13 cellular contexts compared by ENCODE assay signal in genomic region chr4:55012363-55013255, GRCh38.
"Had no signal": no experiment of that assay in that cellular context is flagged by ENCODE, and none has a peak within 500 bp of the region (broad histone marks: within the 10 kb centered on the region; RNA-seq: fewer than 3 reads in every experiment).

No MANE protein-coding gene starts in this region.

- H3K36me3 Mint-ChIP-seq: activated naive CD8-positive, alpha-beta T cell treated with anti-CD3 and anti-CD28 coated beads, Interleukin-2, amount 10 ng/mL, durations not matched to agents 7 days and 5 days; stimulated activated effector memory CD8-positive, alpha-beta T cell treated with anti-CD3 and anti-CD28 coated beads, Interleukin-12 subunit alpha, Interleukin-12 subunit beta, amount 100 ng/mL, for 72 hours had no signal

- H3K4me1 Mint-ChIP-seq: activated CD4-positive, alpha-beta memory T cell treated with anti-CD3 and anti-CD28 coated beads, Interleukin-2, amount 10 ng/mL, durations not matched to agents 7 days and 5 days; stimulated activated effector memory CD8-positive, alpha-beta T cell treated with anti-CD3 and anti-CD28 coated beads, Interleukin-12 subunit alpha, Interleukin-12 subunit beta, amount 100 ng/mL, for 72 hours had no signal

- H3K27me3 ChIP-seq: ovary, thyroid gland had no signal

- H3K4me3 Mint-ChIP-seq: activated CD4-positive, alpha-beta memory T cell treated with anti-CD3 and anti-CD28 coated beads, Interleukin-2, amount 10 ng/mL, durations not matched to agents 7 days and 5 days; activated naive CD8-positive, alpha-beta T cell treated with anti-CD3 and anti-CD28 coated beads, Interleukin-2, amount 10 ng/mL, durations not matched to agents 7 days and 5 days; stimulated activated effector memory CD8-positive, alpha-beta T cell treated with anti-CD3 and anti-CD28 coated beads, Interleukin-12 subunit alpha, Interleukin-12 subunit beta, amount 100 ng/mL, for 72 hours had no signal

- ATAC-seq: left colon; stimulated activated effector memory CD8-positive, alpha-beta T cell treated with anti-CD3 and anti-CD28 coated beads, Interleukin-12 subunit alpha, Interleukin-12 subunit beta, amount 100 ng/mL, for 72 hours had no signal

- H3K9me3 Mint-ChIP-seq: activated CD4-positive, alpha-beta memory T cell treated with anti-CD3 and anti-CD28 coated beads, Interleukin-2, amount 10 ng/mL, durations not matched to agents 7 days and 5 days; activated naive CD8-positive, alpha-beta T cell treated with anti-CD3 and anti-CD28 coated beads, Interleukin-2, amount 10 ng/mL, durations not matched to agents 7 days and 5 days had no signal

- H3K27me3 Mint-ChIP-seq: activated CD4-positive, alpha-beta memory T cell treated with anti-CD3 and anti-CD28 coated beads, Interleukin-2, amount 10 ng/mL, durations not matched to agents 7 days and 5 days; activated naive CD8-positive, alpha-beta T cell treated with anti-CD3 and anti-CD28 coated beads, Interleukin-2, amount 10 ng/mL, durations not matched to agents 7 days and 5 days had no signal

- DNase-seq: activated CD4-positive, alpha-beta memory T cell treated with anti-CD3 and anti-CD28 coated beads, Interleukin-2, amount 10 ng/mL, durations not matched to agents 7 days and 5 days; activated CD8-positive, alpha-beta memory T cell treated with anti-CD3 and anti-CD28 coated beads, Interleukin-2, amount 50 U/mL, for 4 hours; activated naive CD8-positive, alpha-beta T cell treated with anti-CD3 and anti-CD28 coated beads, Interleukin-2, amount 10 ng/mL, durations not matched to agents 7 days and 5 days; anterior cingulate cortex; effector memory CD4-positive, alpha-beta T cell; left colon; ovary; T-helper 9 cell had no signal

- H3K9me3 ChIP-seq: ovary, thyroid gland had no signal

- H3K36me3 ChIP-seq: ovary, thyroid gland had no signal

- H3K27ac Mint-ChIP-seq: activated CD4-positive, alpha-beta memory T cell treated with anti-CD3 and anti-CD28 coated beads, Interleukin-2, amount 10 ng/mL, durations not matched to agents 7 days and 5 days; activated naive CD8-positive, alpha-beta T cell treated with anti-CD3 and anti-CD28 coated beads, Interleukin-2, amount 10 ng/mL, durations not matched to agents 7 days and 5 days; stimulated activated effector memory CD8-positive, alpha-beta T cell treated with anti-CD3 and anti-CD28 coated beads, Interleukin-12 subunit alpha, Interleukin-12 subunit beta, amount 100 ng/mL, for 72 hours had no signal

- H3K27ac ChIP-seq: coronary artery, epithelial cell of prostate, ovary, skin epidermis, thyroid gland had no signal

- H3K4me3 ChIP-seq: coronary artery, ovary, skin epidermis, thyroid gland had no signal
